In the genomic region with DNA sequence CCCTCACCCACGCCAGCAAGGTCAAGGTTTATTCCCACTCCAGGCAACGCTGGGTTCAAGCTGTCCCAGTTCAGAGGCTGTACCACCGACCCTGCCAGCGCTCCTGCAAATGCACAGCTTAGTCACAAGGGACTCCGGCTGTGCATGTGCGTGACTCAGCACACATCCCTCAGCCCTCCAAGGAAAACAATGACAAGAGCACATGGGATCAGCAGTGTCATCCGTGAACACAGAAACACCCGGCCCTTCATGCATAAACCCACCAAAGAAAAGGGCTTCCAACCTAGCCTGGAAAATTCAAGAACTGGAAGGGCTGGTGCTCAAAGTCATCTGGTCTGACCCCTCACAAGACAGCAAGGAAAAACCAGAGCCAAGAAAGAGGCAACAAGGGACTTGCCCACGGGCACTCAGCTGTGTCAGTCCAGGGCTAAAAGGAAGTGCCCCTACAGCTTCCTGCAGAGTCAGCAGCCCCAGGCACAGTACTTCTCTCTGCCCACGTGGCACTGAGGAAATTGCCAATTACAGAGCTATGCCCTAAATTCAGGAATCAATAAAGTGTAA, we compare ENCODE assay signal across 8 cellular contexts.
A peak's percentile ranks its signal among the peaks of the same experiment; 100 is the strongest.
DNase-seq lines count a peak whose midpoint lies in the region; ATAC-seq and TF ChIP-seq lines count a peak whose summit lies in the region.

No MANE protein-coding gene starts in this region.

- H3K36me3 ChIP-seq in mucosa of descending colon (ENCODE audit: low read depth) = no peaks in the 10 kb centered on the region
- no peaks in the 10 kb centered on the region for H3K36me3 ChIP-seq in CD4-positive, alpha-beta memory T cell (ENCODE audit: insufficient read depth, low read length)

- no peak overlapping the region for H3K4me3 ChIP-seq in mucosa of descending colon
- H3K4me3 ChIP-seq in CD4-positive, alpha-beta memory T cell (ENCODE audit: low read length in 2 of 2) = no peak overlapping the region

- POLR2A ChIA-PET in CD4-positive, alpha-beta memory T cell (lab: Charles Lee; ENCODE audit: partially characterized antibody) = no interaction called here

- H3K4me1 ChIP-seq in mucosa of descending colon (ENCODE audit: low read depth) = peaks cover 6% of the 10 kb centered on the region
- no peaks in the 10 kb centered on the region for H3K4me1 ChIP-seq in CD4-positive, alpha-beta memory T cell (ENCODE audit: insufficient read depth, low read length)

- no peaks in the 10 kb centered on the region for H3K4me1 Mint-ChIP-seq in CD4-positive, alpha-beta memory T cell

- no peak overlapping the region for H3K27ac Mint-ChIP-seq in CD4-positive, alpha-beta memory T cell

- no peaks in the 10 kb centered on the region for H3K36me3 Mint-ChIP-seq in CD4-positive, alpha-beta memory T cell

- peaks cover 0 to 3% of the 10 kb centered on the region in 2 donors for H3K27me3 Mint-ChIP-seq in CD4-positive, alpha-beta memory T cell

- H3K27ac ChIP-seq in C4-2B = peak overlapping the region; percentile 18
- H3K27ac ChIP-seq in CD4-positive, alpha-beta memory T cell (ENCODE audit: low read depth, low read length) = no peak overlapping the region

- ATAC-seq in mucosa of descending colon = peak; percentile 30
- no peak for ATAC-seq in HG03095 (IDR thresholded peaks at IDR 0.05; ENCODE audit: unreplicated experiment)
- ATAC-seq in HG03045 (IDR thresholded peaks at IDR 0.05; ENCODE audit: unreplicated experiment) = no peak

- TF ChIP-seq CTCF in C4-2B (conservative IDR thresholded peaks at IDR 0.05) (no peak), mucosa of descending colon (IDR thresholded peaks at IDR 0.05) (no peak)

- H3K4me3 Mint-ChIP-seq in CD4-positive, alpha-beta memory T cell = no peak overlapping the region

- intact Hi-C loops in mucosa of descending colon (cut with DNase I, micrococcal nuclease) = no loop called here
- intact Hi-C loops in CD4-positive, alpha-beta memory T cell (cut with micrococcal nuclease) = no loop called here

- H3K9me3 Mint-ChIP-seq in CD4-positive, alpha-beta memory T cell = no peaks in the 10 kb centered on the region

- CTCF ChIA-PET in CD4-positive, alpha-beta memory T cell (lab: Charles Lee; ENCODE audit: partially characterized antibody) = no interaction called here

- H3K9me3 ChIP-seq in mucosa of descending colon = no peaks in the 10 kb centered on the region
- H3K9me3 ChIP-seq in CD4-positive, alpha-beta memory T cell (ENCODE audit: control insufficient read depth in 1 of 2, low read length in 2 of 2) = no peaks in the 10 kb centered on the region

- no peaks in the 10 kb centered on the region for H3K27me3 ChIP-seq in CD4-positive, alpha-beta memory T cell (ENCODE audit: insufficient read depth, low read length)

- DNase-seq in NCI-H146 (lab: John Stamatoyannopoulos, UW) (peak; percentile 42), dedifferentiated amniotic fluid mesenchymal stem cell (ENCODE audit: extremely low spot score) (peak; percentile 81), mucosa of descending colon (no peak), activated gamma-delta T cell treated with Interleukin-2 at 50 U/mL for 16 hours (no peak)
- no peak for DNase-seq in CD4-positive, alpha-beta memory T cell

Comparison
In these comparisons a context has a peak if more than half of its experiments do, and no peak if none do; other contexts are left out.
1. DNase-seq: peak in NCI-H146 (single experiment) and dedifferentiated amniotic fluid mesenchymal stem cell (single experiment); none in mucosa of descending colon (0 of 3), CD4-positive, alpha-beta memory T cell (0 of 5) and activated gamma-delta T cell treated with Interleukin-2 at 50 U/mL for 16 hours (single experiment).